In genomic region chr3:24508423-24508839, GRCh38 we compare ENCODE assay signal across 14 cellular contexts. TPM values are rescaled to one million over a fixed set of nuclear protein-coding genes. Genes with fewer than 3 reads are reported as not detected.
A peak's percentile ranks its signal among the peaks of the same experiment; 100 is the strongest.
DNase-seq lines count a peak whose midpoint lies in the region; FAIRE-seq and TF ChIP-seq lines count a peak whose summit lies in the region.
"Had no signal": no experiment of that assay in that cellular context is flagged by ENCODE, and none has a peak within 500 bp of the region (broad histone marks: within the 10 kb centered on the region; RNA-seq: fewer than 3 reads in every experiment).

No MANE protein-coding gene starts in this region.

- H3K4me2 ChIP-seq in endothelial cell of umbilical vein (ENCODE audit: insufficient read depth, low read length): no peak overlapping the region

- peak overlapping the region; percentile 56 for H3K27ac Mint-ChIP-seq in osteocyte (ENCODE audit: unreplicated experiment)

- no peaks in the 10 kb centered on the region for H3K27me3 Mint-ChIP-seq in osteocyte (ENCODE audit: unreplicated experiment)

- H3K9me3 ChIP-seq in endothelial cell of umbilical vein (replicated peaks; ENCODE audit: control insufficient read depth, insufficient read depth, low read length) (no peaks in the 10 kb centered on the region), MG63 (no peaks in the 10 kb centered on the region)

- H3K9ac ChIP-seq in endothelial cell of umbilical vein (replicated peaks; ENCODE audit: extremely low read depth, insufficient read depth, low read length): no peak overlapping the region

- dilution Hi-C loops in endothelial cell of umbilical vein (cut with MboI; ENCODE audit: extremely low pct_ligation_motif_present, low sequenced_read_pairs): no loop called here

- no peaks in the 10 kb centered on the region for H3K27me3 ChIP-seq in endothelial cell of umbilical vein (ENCODE audit: control insufficient read depth in 2 of 2, insufficient read depth in 2 of 2, low read length in 2 of 2)
- H3K27me3 ChIP-seq in MG63: no peaks in the 10 kb centered on the region

- in situ Hi-C loops in KBM-7 (cut with MboI; ENCODE audit: low pct_unique_long_range_greater_than_20kb, low sequenced_read_pairs): no loop called here

- H4K20me1 ChIP-seq in endothelial cell of umbilical vein (replicated peaks; ENCODE audit: control insufficient read depth, extremely low read depth, insufficient read depth, low read length): no peaks in the 10 kb centered on the region

- TF ChIP-seq POLR2A in endothelial cell of umbilical vein (IDR thresholded peaks at IDR 0.05; ENCODE audit: low read depth, low read length): no peak

- no peak overlapping the region for H2AFZ ChIP-seq in endothelial cell of umbilical vein (ENCODE audit: low read depth, low read length)

- no peaks in the 10 kb centered on the region for H3K79me2 ChIP-seq in endothelial cell of umbilical vein (ENCODE audit: control insufficient read depth, insufficient read depth, low read length)

- H3K36me3 ChIP-seq in endothelial cell of umbilical vein (ENCODE audit: control insufficient read depth in 2 of 2, extremely low read depth in 1 of 2, insufficient read depth in 2 of 2, low read length in 2 of 2) (no peaks in the 10 kb centered on the region), MG63 (no peaks in the 10 kb centered on the region)

- H3K27ac ChIP-seq in endothelial cell of umbilical vein (ENCODE audit: insufficient read depth, low read depth, low read length): no peak overlapping the region
- H3K27ac ChIP-seq: C4-2B had no signal

- intact Hi-C loops in endothelial cell of umbilical vein (cut with micrococcal nuclease): no loop called here

- BruUV-seq in endothelial cell of umbilical vein (replicated peaks; lab: Mats Ljungman, UMichigan): no TSS peak

- TF ChIP-seq CTCF in endothelial cell of umbilical vein (IDR thresholded peaks at IDR 0.05; ENCODE audit: extremely low read depth in 1 of 2, insufficient read depth in 1 of 2, low read depth in 1 of 2, low read length in 2 of 2) (no peak), osteocyte (IDR thresholded peaks at IDR 0.05) (no peak)

- peaks cover 5% of the 10 kb centered on the region for H3K9me3 Mint-ChIP-seq in osteocyte (ENCODE audit: unreplicated experiment)

- no peak overlapping the region for H3K4me3 Mint-ChIP-seq in osteocyte (ENCODE audit: unreplicated experiment)

- peak; percentile 23 for DNase-seq in ELR (ENCODE audit: low read depth)
- DNase-seq in NCI-H226: peak; percentile 61
- peak; percentile 28 for DNase-seq in endothelial cell of umbilical vein (ENCODE audit: low read depth, low spot score)
- DNase-seq in osteocyte (ENCODE audit: extremely low spot score, unreplicated experiment): no peak
- DNase-seq in RCC 7860 (ENCODE audit: low spot score): no peak
- no peak for DNase-seq in KBM-7
- DNase-seq in MG63: no peak
- no peak for DNase-seq in NCI-H1092 (lab: John Stamatoyannopoulos, UW)
- DNase-seq: activated CD4-positive, alpha-beta T cell treated with anti-CD3 and anti-CD28 coated beads, Interleukin-2, amount 50 U/mL, for 48 hours; activated gamma-delta T cell treated with Interleukin-2 at 50 U/mL for 16 hours; islet precursor cell had no signal

- H3K36me3 Mint-ChIP-seq in osteocyte (ENCODE audit: unreplicated experiment): no peaks in the 10 kb centered on the region

- H3K4me1 ChIP-seq in endothelial cell of umbilical vein (ENCODE audit: control insufficient read depth, extremely low read depth, insufficient read depth, low read length): peaks cover 8% of the 10 kb centered on the region

- POLR2A ChIA-PET in endothelial cell of umbilical vein (lab: Charles Lee): no interaction called here

- no peaks in the 10 kb centered on the region for H3K9me1 ChIP-seq in endothelial cell of umbilical vein (replicated peaks; ENCODE audit: control insufficient read depth, extremely low read depth, insufficient read depth, low read length)

- CTCF ChIA-PET in endothelial cell of umbilical vein (lab: Charles Lee): no interaction called here

- peaks cover 32% of the 10 kb centered on the region for H3K4me1 Mint-ChIP-seq in osteocyte (ENCODE audit: unreplicated experiment)

- H3K4me3 ChIP-seq in endothelial cell of umbilical vein (replicated peaks in 1 of 3; ENCODE audit: insufficient read depth in 1 of 3, low read depth in 1 of 3, low read length in 3 of 3) (no peak overlapping the region), MG63 (no peak overlapping the region)

- FAIRE-seq in endothelial cell of umbilical vein (lab: Jason Lieb, UNC): no peak
- no peak for FAIRE-seq in RCC 7860 (lab: Jason Lieb, UNC)
- FAIRE-seq: frontal cortex had no signal

TF ChIP-seq in endothelial cell of umbilical vein, 7 proteins besides CTCF, POLR2A, EP300 and RAD21:
- no peak for TF ChIP-seq FOS (IDR thresholded peaks at IDR 0.05; ENCODE audit: borderline replicate concordance, insufficient read depth, low read length)
- TF ChIP-seq MYC (IDR thresholded peaks at IDR 0.05; ENCODE audit: low read depth, low read length): no peak
- TF ChIP-seq, protein P1, sequence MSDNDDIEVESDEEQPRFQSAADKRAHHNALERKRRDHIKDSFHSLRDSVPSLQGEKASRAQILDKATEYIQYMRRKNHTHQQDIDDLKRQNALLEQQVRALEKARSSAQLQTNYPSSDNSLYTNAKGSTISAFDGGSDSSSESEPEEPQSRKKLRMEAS (IDR thresholded peaks at IDR 0.05; ENCODE audit: insufficient read depth, insufficient read length): no peak
- no peak for TF ChIP-seq GATA2 (IDR thresholded peaks at IDR 0.05; ENCODE audit: insufficient read depth, insufficient read length, low read depth, low read length)
- TF ChIP-seq EZH2 (IDR thresholded peaks at IDR 0.05; ENCODE audit: borderline replicate concordance, low read depth, low read length, severe bottlenecking): no peak
- no peak for TF ChIP-seq JUN (IDR thresholded peaks at IDR 0.05; ENCODE audit: borderline replicate concordance, insufficient read depth, insufficient read length, low read depth)
- TF ChIP-seq POLR2AphosphoS5 (IDR thresholded peaks at IDR 0.05; ENCODE audit: insufficient read depth, low read depth, low read length): no peak

RNA-seq across cellular contexts. Expression of gene THRB, which starts 13.8 kb away (rescaled TPM):
- total RNA-seq in endothelial cell of umbilical vein (0.18 TPM in 1 of 2 replicates, not detected in the other), osteocyte (3.6 and 4.6 TPM in 2 replicates)
- polyA plus RNA-seq in endothelial cell of umbilical vein: 0.06 and 0.13 TPM in 2 replicates
- polyA plus RNA-seq in endothelial cell of umbilical vein (2011; cell fraction: cytosol; rRNA removed): 0.04 TPM in 2 replicates
- polyA plus RNA-seq in endothelial cell of umbilical vein (2011; cell fraction: nucleus; rRNA removed): 0.04 and 0.11 TPM in 2 replicates
- 0.08 and 0.17 TPM in 2 replicates for polyA plus RNA-seq in endothelial cell of umbilical vein (2012)
- polyA minus RNA-seq in endothelial cell of umbilical vein: 0.25 and 0.41 TPM in 2 replicates
- 2.7 TPM for polyA minus RNA-seq in endothelial cell of umbilical vein (2011; cell fraction: cytosol; rRNA and poly(A)+ RNA removed)
- 0.14 and 0.19 TPM in 2 replicates for polyA minus RNA-seq in endothelial cell of umbilical vein (2011; cell fraction: nucleus; rRNA and poly(A)+ RNA removed)
- not detected in 2 replicates for total RNA-seq in MG63 (2014; rRNA removed; shearing (Covaris generic); ENCODE audit: low replicate concordance)
- total RNA-seq: T-helper 2 cell treated with Interferon-gamma antibody and Interleukin-4, amounts not matched to agents 100 ng/mL and 5 ng/mL, for 36 hours had no signal

Comparison
In these comparisons a context has a peak if more than half of its experiments do, and no peak if none do; other contexts are left out.
1. DNase-seq: peak in ELR (single experiment), NCI-H226 (single experiment) and endothelial cell of umbilical vein (single experiment); none in osteocyte (single experiment), RCC 7860 (single experiment), KBM-7 (single experiment), MG63 (single experiment) and NCI-H1092 (single experiment).